ENCODE assay signal across 9 cellular contexts in the genomic region with DNA sequence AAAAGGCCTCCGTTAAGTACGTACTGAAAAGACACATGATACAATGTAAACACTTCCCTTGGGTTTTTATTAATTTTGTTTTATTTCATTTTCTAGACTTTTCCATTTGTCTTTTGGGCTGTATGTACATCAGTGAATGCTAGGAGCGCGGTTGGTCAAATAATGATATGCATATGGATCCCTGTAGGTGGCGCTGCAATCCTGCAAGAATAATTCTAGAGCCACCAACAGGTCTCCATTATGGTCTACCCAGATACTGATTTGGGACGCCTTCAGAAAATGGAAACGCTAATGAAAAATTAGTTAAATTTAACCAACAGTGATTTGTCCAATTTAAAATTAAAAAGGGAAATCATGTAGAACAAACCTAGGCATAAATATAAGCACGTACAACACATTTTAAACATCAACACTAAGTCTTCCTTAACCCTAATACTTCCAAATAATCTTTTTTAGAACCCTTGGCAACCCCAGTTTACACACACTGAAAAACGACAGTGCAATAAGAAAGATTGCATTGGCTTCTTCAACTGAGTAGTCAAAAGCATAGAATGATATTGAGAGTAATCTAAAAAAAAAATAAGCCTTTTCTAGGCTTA.
DNase-seq lines count a peak whose midpoint lies in the region; ATAC-seq and TF ChIP-seq lines count a peak whose summit lies in the region.
"Had no signal": no experiment of that assay in that cellular context is flagged by ENCODE, and none has a peak within 500 bp of the region (broad histone marks: within the 10 kb centered on the region; RNA-seq: fewer than 3 reads in every experiment).

No MANE protein-coding gene starts in this region.

- intact Hi-C loops in ovary (cut with DNase I): no loop called here

- H3K27ac ChIP-seq in VCaP (no peak overlapping the region), gastroesophageal sphincter (no peak overlapping the region), ovary (no peak overlapping the region)

- H3K4me1 ChIP-seq in gastroesophageal sphincter (peaks cover 0 to 4% (median 0%) of the 10 kb centered on the region in 3 donors), ovary (ENCODE audit: insufficient read depth) (no peaks in the 10 kb centered on the region)

- no peaks in the 10 kb centered on the region for H3K9me3 ChIP-seq in gastroesophageal sphincter
- H3K9me3 ChIP-seq in ovary: no peaks in the 10 kb centered on the region

- ATAC-seq in GM19043 (IDR thresholded peaks at IDR 0.05; ENCODE audit: low read depth, unreplicated experiment) (peak; percentile 92), HG03097 (IDR thresholded peaks at IDR 0.05; ENCODE audit: low FRiP score, unreplicated experiment) (peak; percentile 95), gastroesophageal sphincter (peak; percentile 84)

- TF ChIP-seq POLR2A in gastroesophageal sphincter (IDR thresholded peaks at IDR 0.05) (no peak), ovary (IDR thresholded peaks at IDR 0.05) (no peak)

- no peak overlapping the region for H3K4me3 ChIP-seq in gastroesophageal sphincter
- no peak overlapping the region for H3K4me3 ChIP-seq in ovary

- TF ChIP-seq EP300 in gastroesophageal sphincter (IDR thresholded peaks at IDR 0.05) (no peak), ovary (IDR thresholded peaks at IDR 0.05) (no peak)

- TF ChIP-seq CTCF in VCaP (conservative IDR thresholded peaks at IDR 0.05) (peak; percentile 88), gastroesophageal sphincter (IDR thresholded peaks at IDR 0.05) (peak; percentile 81 to 95 (median 84)), ovary (IDR thresholded peaks at IDR 0.05) (peak; percentile 40 to 80 (median 79))

- H3K36me3 ChIP-seq in gastroesophageal sphincter (no peaks in the 10 kb centered on the region), ovary (no peaks in the 10 kb centered on the region)

- DNase-seq in D341Med (ENCODE audit: low spot score): peak; percentile 61
- DNase-seq in NCI-H2081 (lab: John Stamatoyannopoulos, UW): peak; percentile 65 to 72
- peak; percentile 51 to 80 (median 68) for DNase-seq in ovary
- no peak for DNase-seq in activated gamma-delta T cell treated with Interleukin-2 at 50 U/mL for 16 hours
- DNase-seq: activated naive CD8-positive, alpha-beta T cell treated with anti-CD3 and anti-CD28 coated beads, Interleukin-2, amount 10 ng/mL, durations not matched to agents 7 days and 5 days had no signal

- H3K27me3 ChIP-seq in gastroesophageal sphincter (no peaks in the 10 kb centered on the region), ovary (no peaks in the 10 kb centered on the region)

- 27 to 38% methylated on average over 9 of the region's 9 CpGs for WGBS in gastroesophageal sphincter (ENCODE audit: low coverage in 1 of 2), 2 donors
- 28 to 36% (median 32%) methylated on average over 9 of the region's 9 CpGs for WGBS in ovary, 3 donors
